Comparison of ENCODE assay signal across 11 cellular contexts in genomic region chr1:9671377-9672140, GRCh38. TPM values are rescaled to one million over a fixed set of nuclear protein-coding genes. Genes with fewer than 3 reads are reported as not detected.
DNase-seq lines count a peak whose midpoint lies in the region; ATAC-seq, FAIRE-seq and TF ChIP-seq lines count a peak whose summit lies in the region.
"Had no signal": no experiment of that assay in that cellular context is flagged by ENCODE, and none has a peak within 500 bp of the region (broad histone marks: within the 10 kb centered on the region; RNA-seq: fewer than 3 reads in every experiment).

No MANE protein-coding gene starts in this region.

- H3K9me3 Mint-ChIP-seq in activated T-cell treated with anti-CD3 and anti-CD28 coated beads, Interleukin-2, amount 50 U/mL, for 24 hours: no peaks in the 10 kb centered on the region
- no peaks in the 10 kb centered on the region for H3K9me3 Mint-ChIP-seq in stimulated activated memory B cell treated with anti-CD40 and anti-IgM and Interleukin-4, amounts not matched to agents 10 μg/mL and 1 μg/mL and 100 μg/mL, for 72 hours
- H3K9me3 Mint-ChIP-seq: HFFc6 had no signal

- intact Hi-C loops in PC-3 (cut with micrococcal nuclease): loop anchor here (1.0 kb wide), 1 partner anchor 44 kb away; no protein-coding TSS in a partner anchor

- H3K9ac ChIP-seq in PC-3 (ENCODE audit: low read length): peak overlapping the region; percentile 56

- no peaks in the 10 kb centered on the region for H4K20me1 ChIP-seq in PC-3 (ENCODE audit: low read length)

- no peaks in the 10 kb centered on the region for H3K27me3 ChIP-seq in PC-3 (ENCODE audit: low read length)
- no peaks in the 10 kb centered on the region for H3K27me3 ChIP-seq in bronchial epithelial cell (ENCODE audit: control insufficient read depth, insufficient read depth, low read length)

- peak overlapping the region; percentile 80 for H3K27ac ChIP-seq in PC-3 (ENCODE audit: low read length)

- BruUV-seq in PC-3 (replicated peaks; lab: Mats Ljungman, UMichigan): no TSS peak

- H3K9me2 ChIP-seq in PC-3 (replicated peaks; ENCODE audit: low read length): no peaks in the 10 kb centered on the region

- H3K4me3 ChIP-seq in PC-3 (ENCODE audit: low read length) (no peak overlapping the region), bronchial epithelial cell (ENCODE audit: low read depth, low read length) (no peak overlapping the region)

- H3K79me2 ChIP-seq in PC-3 (ENCODE audit: low read length): no peaks in the 10 kb centered on the region

- POLR2A ChIA-PET in PC-3 (lab: Charles Lee; ENCODE audit: unreplicated experiment): interaction anchor here (0.6 kb wide), 2 partner anchors 20 to 159 kb away, joined by 3 read pairs; no protein-coding TSS in a partner anchor

- no peaks in the 10 kb centered on the region for H3K9me3 ChIP-seq in PC-3 (ENCODE audit: low read length)

- H3K4me2 ChIP-seq in PC-3 (ENCODE audit: low read length): peak overlapping the region; percentile 59

- no peak for TF ChIP-seq CTCF in PC-3 (conservative IDR thresholded peaks at IDR 0.05; ENCODE audit: low read depth, low read length)
- TF ChIP-seq CTCF in bronchial epithelial cell (IDR thresholded peaks at IDR 0.05; ENCODE audit: insufficient read depth, low read length, severe bottlenecking): no peak

- no peaks in the 10 kb centered on the region for H3F3A ChIP-seq in PC-3 (ENCODE audit: low read length, unreplicated experiment)

- no peaks in the 10 kb centered on the region for H3K36me3 ChIP-seq in PC-3 (ENCODE audit: low read depth, low read length)
- H3K36me3 ChIP-seq in bronchial epithelial cell (ENCODE audit: control insufficient read depth, insufficient read depth, low read length): no peaks in the 10 kb centered on the region

- H3K4me3 Mint-ChIP-seq in activated T-cell treated with anti-CD3 and anti-CD28 coated beads, Interleukin-2, amount 50 U/mL, for 24 hours: peak overlapping the region; percentile 50
- no peak overlapping the region for H3K4me3 Mint-ChIP-seq in stimulated activated memory B cell treated with anti-CD40 and anti-IgM and Interleukin-4, amounts not matched to agents 10 μg/mL and 1 μg/mL and 100 μg/mL, for 72 hours
- H3K4me3 Mint-ChIP-seq: HFFc6 had no signal

- no peaks in the 10 kb centered on the region for H3K27me3 Mint-ChIP-seq in activated T-cell treated with anti-CD3 and anti-CD28 coated beads, Interleukin-2, amount 50 U/mL, for 24 hours
- H3K27me3 Mint-ChIP-seq in stimulated activated memory B cell treated with anti-CD40 and anti-IgM and Interleukin-4, amounts not matched to agents 10 μg/mL and 1 μg/mL and 100 μg/mL, for 72 hours: no peaks in the 10 kb centered on the region

- CTCF ChIA-PET in PC-3 (lab: Charles Lee): interaction anchor here (0.6 to 1.0 kb wide), 2 partner anchors 16 to 45 kb away, joined by 3 to 4 read pairs; no protein-coding TSS in a partner anchor

- peak; percentile 72 for FAIRE-seq in bronchial epithelial cell (lab: Jason Lieb, UNC)
- FAIRE-seq: GM18507 had no signal

- peak; percentile 45 for DNase-seq in activated T-cell treated with anti-CD3 and anti-CD28 coated beads, Interleukin-2, amount 50 U/mL, for 24 hours
- DNase-seq in activated T-cell treated with anti-CD3 and anti-CD28 coated beads, Interleukin-2, amount 50 U/mL, for 1 hour: no peak
- DNase-seq in PC-3 (peak; percentile 93), bronchial epithelial cell (ENCODE audit: low read depth) (peak; percentile 96), 8988T (no peak)
- DNase-seq: amniotic stem cell, HFFc6 had no signal

- H3K4me1 ChIP-seq in PC-3 (ENCODE audit: insufficient read depth, low read length): peaks cover 23% of the 10 kb centered on the region

- peak overlapping the region; percentile 72 for H2AFZ ChIP-seq in PC-3 (ENCODE audit: low read length)

- ATAC-seq in PC-3: peak; percentile 98
- no peak for ATAC-seq in stimulated activated memory B cell treated with anti-CD40 and anti-IgM and Interleukin-4, amounts not matched to agents 10 μg/mL and 1 μg/mL and 100 μg/mL, for 72 hours
- no peak for ATAC-seq in GM21717 (IDR thresholded peaks at IDR 0.05; ENCODE audit: unreplicated experiment)
- no peak for ATAC-seq in HG02938 (IDR thresholded peaks at IDR 0.05; ENCODE audit: unreplicated experiment)

- H3K36me3 Mint-ChIP-seq in activated T-cell treated with anti-CD3 and anti-CD28 coated beads, Interleukin-2, amount 50 U/mL, for 24 hours (ENCODE audit: low read depth): peaks cover 88% of the 10 kb centered on the region
- peaks cover 53% of the 10 kb centered on the region for H3K36me3 Mint-ChIP-seq in stimulated activated memory B cell treated with anti-CD40 and anti-IgM and Interleukin-4, amounts not matched to agents 10 μg/mL and 1 μg/mL and 100 μg/mL, for 72 hours

- peaks cover 74% of the 10 kb centered on the region for H3K4me1 Mint-ChIP-seq in activated T-cell treated with anti-CD3 and anti-CD28 coated beads, Interleukin-2, amount 50 U/mL, for 24 hours (ENCODE audit: low read depth)
- peaks cover 73% of the 10 kb centered on the region for H3K4me1 Mint-ChIP-seq in stimulated activated memory B cell treated with anti-CD40 and anti-IgM and Interleukin-4, amounts not matched to agents 10 μg/mL and 1 μg/mL and 100 μg/mL, for 72 hours

- peak overlapping the region; percentile 95 for H3K27ac Mint-ChIP-seq in activated T-cell treated with anti-CD3 and anti-CD28 coated beads, Interleukin-2, amount 50 U/mL, for 24 hours
- peak overlapping the region; percentile 86 for H3K27ac Mint-ChIP-seq in stimulated activated memory B cell treated with anti-CD40 and anti-IgM and Interleukin-4, amounts not matched to agents 10 μg/mL and 1 μg/mL and 100 μg/mL, for 72 hours
- H3K27ac Mint-ChIP-seq: HFFc6 had no signal

RNA-seq across cellular contexts. Expression of gene PIK3CD, which starts 20.0 kb away (rescaled TPM):
- total RNA-seq in PC-3 (2014; rRNA removed) (4.5 and 6.0 TPM in 2 replicates), bronchial epithelial cell (5.0 and 6.9 TPM in 2 replicates)

Comparison
In these comparisons a context has a peak if more than half of its experiments do, and no peak if none do; other contexts are left out.
1. DNase-seq: peak in activated T-cell treated with anti-CD3 and anti-CD28 coated beads, Interleukin-2, amount 50 U/mL, for 24 hours (single experiment), PC-3 (single experiment) and bronchial epithelial cell (single experiment); none in activated T-cell treated with anti-CD3 and anti-CD28 coated beads, Interleukin-2, amount 50 U/mL, for 1 hour (single experiment) and 8988T (single experiment).